Comparison of ENCODE assay signal across 25 cellular contexts in the genomic region with DNA sequence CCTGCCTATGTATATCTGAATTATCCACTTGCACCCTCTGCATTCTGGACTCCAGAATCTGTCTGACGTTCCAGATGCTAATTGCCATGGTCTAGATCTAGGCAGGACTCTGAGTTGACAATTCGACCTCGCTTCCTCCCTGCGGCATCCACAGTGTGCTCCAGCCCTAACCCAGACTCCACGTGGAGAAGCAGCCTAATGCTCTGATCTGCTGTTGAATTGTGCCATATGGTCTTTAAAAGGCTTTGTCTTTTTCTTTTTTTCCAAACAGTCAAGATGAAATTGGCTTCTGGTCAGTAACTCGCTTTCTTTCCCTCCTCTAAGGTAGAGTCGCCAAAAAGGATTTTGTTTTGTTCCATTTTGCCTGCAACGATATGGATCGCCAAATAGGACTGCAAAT.
"Had no signal": no experiment of that assay in that cellular context is flagged by ENCODE, and none has a peak within 500 bp of the region (broad histone marks: within the 10 kb centered on the region; RNA-seq: fewer than 3 reads in every experiment).

No MANE protein-coding gene starts in this region.

- H3K4me3 ChIP-seq: breast epithelium, MG63, SJCRH30 had no signal

- H3K9me3 ChIP-seq: breast epithelium, MG63, SJCRH30, SK-N-SH had no signal

- H3K27me3 ChIP-seq: breast epithelium, MG63, SJCRH30 had no signal

- H3K4me1 ChIP-seq: breast epithelium, SJCRH30 had no signal

- DNase-seq: activated CD4-positive, alpha-beta T cell treated with anti-CD3 and anti-CD28 coated beads for 4 hours; activated CD4-positive, alpha-beta T cell treated with anti-CD3 and anti-CD28 coated beads, Interleukin-2, amount 50 U/mL, for 4 hours; activated CD8-positive, alpha-beta memory T cell treated with anti-CD3 and anti-CD28 coated beads, Interleukin-2, amount 50 U/mL, for 48 hours; activated CD8-positive, alpha-beta T cell treated with anti-CD3 and anti-CD28 coated beads, Interleukin-2, amount 10 ng/mL, durations not matched to agents 7 days and 5 days; activated effector memory CD4-positive, alpha-beta T cell treated with Interleukin-2 at 50 U/mL for 16 hours; activated naive CD4-positive, alpha-beta T cell; activated T-cell treated with anti-CD3 and anti-CD28 coated beads, Interleukin-2, amount 50 U/mL, for 1 hour; aorta; cortex of kidney; MG63; MV-4-11; NCI-H1092 treated with DMSO at 0.1 percent for 48 hours; NCI-H1417 treated with DMSO at 0.1 percent for 48 hours; NCI-H187; NCI-H2081; NCI-H226; NCI-H510A; NCI-H748 treated with DMSO at 0.1 percent for 48 hours; Right ventricle myocardium superior; SJCRH30; SK-N-SH; T-helper 1 cell had no signal

- H3K36me3 ChIP-seq: breast epithelium, MG63, SJCRH30 had no signal

- H3K27ac ChIP-seq: breast epithelium, KMS-11, SJCRH30, VCaP had no signal
